ENCODE assay signal across 7 cellular contexts in the genomic region with DNA sequence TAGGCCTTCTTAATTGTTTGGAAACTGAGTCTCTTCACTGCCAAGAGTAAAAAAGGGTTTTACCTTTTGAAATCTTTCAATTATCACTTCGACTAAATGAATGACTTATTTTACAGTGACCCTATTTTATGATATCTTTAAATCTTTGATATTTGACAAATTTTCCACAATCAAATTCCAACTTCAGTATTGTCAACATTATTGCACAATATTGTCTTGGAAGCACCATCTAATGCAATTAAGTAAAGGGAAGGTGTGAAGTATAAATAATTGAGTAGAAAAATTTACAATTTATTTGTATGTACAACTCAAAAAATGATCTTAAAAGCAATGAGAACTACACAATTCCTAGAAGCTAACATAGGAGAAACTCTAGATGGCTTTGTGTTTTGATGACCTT. TPM values are rescaled to one million over a fixed set of nuclear protein-coding genes. Genes with fewer than 3 reads are reported as not detected.
"Had no signal": no experiment of that assay in that cellular context is flagged by ENCODE, and none has a peak within 500 bp of the region (broad histone marks: within the 10 kb centered on the region; RNA-seq: fewer than 3 reads in every experiment).

No MANE protein-coding gene starts in this region.

- H3K9ac ChIP-seq: KMS-11 had no signal

- H3K4me2 ChIP-seq: KMS-11 had no signal

- FAIRE-seq: HTR-8/SVneo had no signal

- DNase-seq: KBM-7, KG1 had no signal

- H3K27ac ChIP-seq: HL-60, KMS-11 had no signal

RNA-seq across cellular contexts. Expression of a gene that starts 49.2 kb away (rescaled TPM):
- total RNA-seq: HT-29 had no signal
- polyA plus RNA-seq: IgD-negative memory B cell had no signal
